1 cellular context compared by ENCODE assay signal in genomic region chrX:38982843-38983242, GRCh38.
TF ChIP-seq lines count a peak whose summit lies in the region.

No MANE protein-coding gene starts in this region.

TF ChIP-seq in K562, 482 proteins besides CTCF, POLR2A, EP300 and RAD21:
- TF ChIP-seq PBX2 (CRISPR knock-in tag; IDR thresholded peaks at IDR 0.05; ENCODE audit: low read depth) (no peak), PBX2 (tag; conservative IDR thresholded peaks at IDR 0.05; ENCODE audit: low read depth) (no peak), PHF8 (IDR thresholded peaks at IDR 0.05; ENCODE audit: borderline replicate concordance, low read length) (no peak), ZKSCAN3 (CRISPR knock-in tag; IDR thresholded peaks at IDR 0.05) (no peak), ZNF512 (tag; IDR thresholded peaks at IDR 0.05) (peak; percentile 92), DNMT1 (IDR thresholded peaks at IDR 0.05) (no peak), THRAP3 (IDR thresholded peaks at IDR 0.05; ENCODE audit: borderline replicate concordance) (no peak), USF1 (CRISPR knock-in tag; IDR thresholded peaks at IDR 0.05) (no peak)
